Comparison of ENCODE assay signal across 14 cellular contexts in genomic region chr13:70027551-70027950, GRCh38.
DNase-seq lines count a peak whose midpoint lies in the region; ATAC-seq and TF ChIP-seq lines count a peak whose summit lies in the region.
"Had no signal": no experiment of that assay in that cellular context is flagged by ENCODE, and none has a peak within 500 bp of the region (broad histone marks: within the 10 kb centered on the region; RNA-seq: fewer than 3 reads in every experiment).

No MANE protein-coding gene starts in this region.

- CTCF ChIA-PET in activated CD4-positive, alpha-beta memory T cell treated with anti-CD3 and anti-CD28 coated beads, Interleukin-2, amount 10 ng/mL, durations not matched to agents 7 days and 5 days (lab: Charles Lee): no interaction called here

- H3K36me3 Mint-ChIP-seq in neural crest cell (ENCODE audit: low read depth): no peaks in the 10 kb centered on the region
- no peaks in the 10 kb centered on the region for H3K36me3 Mint-ChIP-seq in activated CD4-positive, alpha-beta memory T cell treated with anti-CD3 and anti-CD28 coated beads, Interleukin-2, amount 10 ng/mL, durations not matched to agents 7 days and 5 days (ENCODE audit: low read depth)
- H3K36me3 Mint-ChIP-seq: CD4-positive, alpha-beta memory T cell had no signal

- H3K27ac Mint-ChIP-seq in neural crest cell (ENCODE audit: unreplicated experiment): no peak overlapping the region
- H3K27ac Mint-ChIP-seq in activated CD4-positive, alpha-beta memory T cell treated with anti-CD3 and anti-CD28 coated beads, Interleukin-2, amount 10 ng/mL, durations not matched to agents 7 days and 5 days: no peak overlapping the region
- H3K27ac Mint-ChIP-seq: CD4-positive, alpha-beta memory T cell had no signal

- peak overlapping the region; percentile 40 for H3K4me3 Mint-ChIP-seq in neural crest cell
- H3K4me3 Mint-ChIP-seq in activated CD4-positive, alpha-beta memory T cell treated with anti-CD3 and anti-CD28 coated beads, Interleukin-2, amount 10 ng/mL, durations not matched to agents 7 days and 5 days: no peak overlapping the region
- H3K4me3 Mint-ChIP-seq: CD4-positive, alpha-beta memory T cell; GM23338; H9 had no signal

- TF ChIP-seq CTCF in neural crest cell (conservative IDR thresholded peaks at IDR 0.05): no peak

- H3K4me1 Mint-ChIP-seq in neural crest cell: peaks cover 42% of the 10 kb centered on the region
- H3K4me1 Mint-ChIP-seq in activated CD4-positive, alpha-beta memory T cell treated with anti-CD3 and anti-CD28 coated beads, Interleukin-2, amount 10 ng/mL, durations not matched to agents 7 days and 5 days: no peaks in the 10 kb centered on the region
- H3K4me1 Mint-ChIP-seq: CD4-positive, alpha-beta memory T cell; GM23338; H9 had no signal

- POLR2A ChIA-PET in activated CD4-positive, alpha-beta memory T cell treated with anti-CD3 and anti-CD28 coated beads, Interleukin-2, amount 10 ng/mL, durations not matched to agents 7 days and 5 days (lab: Charles Lee): no interaction called here

- no peak for ATAC-seq in HG03139 (IDR thresholded peaks at IDR 0.05; ENCODE audit: unreplicated experiment)
- ATAC-seq: GM23338, HCT116 had no signal

- H3K27me3 Mint-ChIP-seq in neural crest cell (ENCODE audit: low read depth): no peaks in the 10 kb centered on the region
- H3K27me3 Mint-ChIP-seq in activated CD4-positive, alpha-beta memory T cell treated with anti-CD3 and anti-CD28 coated beads, Interleukin-2, amount 10 ng/mL, durations not matched to agents 7 days and 5 days: no peaks in the 10 kb centered on the region
- H3K27me3 Mint-ChIP-seq: CD4-positive, alpha-beta memory T cell had no signal

- peaks cover 6% of the 10 kb centered on the region for H3K9me3 Mint-ChIP-seq in neural crest cell
- H3K9me3 Mint-ChIP-seq in activated CD4-positive, alpha-beta memory T cell treated with anti-CD3 and anti-CD28 coated beads, Interleukin-2, amount 10 ng/mL, durations not matched to agents 7 days and 5 days: peaks cover 10% of the 10 kb centered on the region
- H3K9me3 Mint-ChIP-seq: GM23338, H9 had no signal

- DNase-seq in NCI-H82 treated with DMSO at 0.1 percent for 48 hours (lab: John Stamatoyannopoulos, UW; ENCODE audit: unreplicated experiment) (peak; percentile 54), epidermal melanocyte (ENCODE audit: insufficient read length, low spot score) (peak; percentile 30), neural crest cell (ENCODE audit: low read depth, low spot score) (no peak)
- DNase-seq in activated CD4-positive, alpha-beta T cell treated with anti-CD3 and anti-CD28 coated beads for 48 hours: no peak
- no peak for DNase-seq in activated CD4-positive, alpha-beta memory T cell treated with anti-CD3 and anti-CD28 coated beads, Interleukin-2, amount 10 ng/mL, durations not matched to agents 7 days and 5 days
- DNase-seq: C1 segment of cervical spinal cord; Caco-2; CD4-positive, alpha-beta memory T cell; DMS153; DND-41; H9 had no signal

Comparison
In these comparisons a context has a peak if more than half of its experiments do, and no peak if none do; other contexts are left out.
1. DNase-seq: peak in NCI-H82 treated with DMSO at 0.1 percent for 48 hours (single experiment) and epidermal melanocyte (single experiment); none in neural crest cell (single experiment), activated CD4-positive, alpha-beta T cell treated with anti-CD3 and anti-CD28 coated beads for 48 hours (single experiment) and activated CD4-positive, alpha-beta memory T cell treated with anti-CD3 and anti-CD28 coated beads, Interleukin-2, amount 10 ng/mL, durations not matched to agents 7 days and 5 days (single experiment).